Comparison of ENCODE assay signal across 14 cellular contexts in the genomic region with DNA sequence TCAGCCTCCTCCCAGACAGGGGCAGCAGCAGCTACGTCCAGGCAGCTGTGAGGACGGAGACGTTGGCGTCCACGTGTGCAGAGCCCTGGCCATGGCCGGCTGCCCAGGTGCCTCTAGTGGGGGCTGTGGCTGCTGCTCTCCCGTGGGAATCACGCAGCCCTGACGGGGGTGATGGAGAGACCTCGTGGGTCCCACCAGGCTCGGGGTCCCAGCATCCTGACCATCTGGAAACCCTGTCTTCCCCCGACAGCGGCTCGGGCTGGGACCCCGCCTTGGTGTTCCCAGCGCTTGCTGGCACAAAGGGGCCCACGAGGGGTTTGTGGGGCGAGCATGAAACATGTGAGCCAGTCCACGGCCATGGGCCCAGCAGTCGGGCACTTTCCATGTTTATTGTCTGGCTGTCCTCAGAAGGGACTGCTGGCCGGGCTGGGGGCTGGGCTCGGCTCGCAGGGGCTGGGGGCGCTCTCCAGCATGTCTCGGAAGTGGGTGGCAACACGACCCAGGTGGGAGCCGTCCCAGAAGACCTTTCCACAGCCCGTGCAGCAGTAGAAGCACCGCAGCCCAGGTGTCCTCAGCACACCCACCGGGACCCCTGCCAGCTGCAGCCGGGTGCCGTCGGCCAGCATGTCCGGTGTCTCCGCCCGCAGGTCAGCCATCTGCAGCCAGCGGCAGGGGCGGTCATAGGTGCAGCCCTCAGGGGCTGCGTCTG. TPM values are rescaled to one million over a fixed set of nuclear protein-coding genes. Genes with fewer than 3 reads are reported as not detected.
DNase-seq lines count a peak whose midpoint lies in the region; ATAC-seq, FAIRE-seq and TF ChIP-seq lines count a peak whose summit lies in the region.
"Had no signal": no experiment of that assay in that cellular context is flagged by ENCODE, and none has a peak within 500 bp of the region (broad histone marks: within the 10 kb centered on the region; RNA-seq: fewer than 3 reads in every experiment).

No MANE protein-coding gene starts in this region.

- no peaks in the 10 kb centered on the region for H3K36me3 ChIP-seq in DOHH2 (ENCODE audit: control insufficient read depth, low read length)
- no peaks in the 10 kb centered on the region for H3K36me3 ChIP-seq in sigmoid colon

- ATAC-seq in WTC11, result no peak
- no peak for ATAC-seq in GM18498 (IDR thresholded peaks at IDR 0.05; ENCODE audit: unreplicated experiment)
- no peak for ATAC-seq in HG02759 (IDR thresholded peaks at IDR 0.05; ENCODE audit: unreplicated experiment)

- H3K36me3 Mint-ChIP-seq in WTC11, result no peaks in the 10 kb centered on the region
- H3K36me3 Mint-ChIP-seq: activated naive CD8-positive, alpha-beta T cell had no signal

- 8 to 37% methylated on average over 39 of the region's 39 CpGs for WGBS in sigmoid colon, 2 donors

- H3F3A ChIP-seq in DOHH2 (ENCODE audit: control insufficient read depth, insufficient read depth), result peaks cover 3% of the 10 kb centered on the region; the same call in 1 of the 2 replicates

- H3K27me3 Mint-ChIP-seq in WTC11 (ENCODE audit: low read depth), result peaks cover 13% of the 10 kb centered on the region
- H3K27me3 Mint-ChIP-seq: activated naive CD8-positive, alpha-beta T cell; stimulated activated naive CD8-positive, alpha-beta T cell treated with anti-CD3 and anti-CD28 coated beads, Interleukin-15, Interleukin-2, amounts not matched to agents 100 ng/mL and 50 ng/mL, for 24 hours had no signal

- FAIRE-seq in HTR-8/SVneo (lab: Jason Lieb, UNC), result no peak
- FAIRE-seq: frontal cortex had no signal

- H3K9me3 Mint-ChIP-seq in WTC11, result no peaks in the 10 kb centered on the region
- H3K9me3 Mint-ChIP-seq: stimulated activated naive CD8-positive, alpha-beta T cell treated with anti-CD3 and anti-CD28 coated beads, Interleukin-15, Interleukin-2, amounts not matched to agents 100 ng/mL and 50 ng/mL, for 24 hours had no signal

- peaks cover 20% of the 10 kb centered on the region for H3K27me3 ChIP-seq in DOHH2 (ENCODE audit: control insufficient read depth, low read length)
- peaks cover 41 to 76% (median 58%) of the 10 kb centered on the region in 3 donors for H3K27me3 ChIP-seq in sigmoid colon

- no peak for TF ChIP-seq EP300 in sigmoid colon (IDR thresholded peaks at IDR 0.05)

- no peaks in the 10 kb centered on the region for H3K79me2 ChIP-seq in DOHH2 (ENCODE audit: control insufficient read depth, low read length)

- intact Hi-C loops in sigmoid colon (cut with DNase I), result no loop called here

- H3K9me2 ChIP-seq in DOHH2 (replicated peaks; ENCODE audit: control insufficient read depth, low read length), result no peaks in the 10 kb centered on the region

- TF ChIP-seq CTCF in DOHH2 (IDR thresholded peaks at IDR 0.05; ENCODE audit: low read depth, low read length, poor library complexity, severe bottlenecking) (no peak), WTC11 (IDR thresholded peaks at IDR 0.05) (no peak), sigmoid colon (IDR thresholded peaks at IDR 0.05) (no peak)

- no peaks in the 10 kb centered on the region for H4K20me1 ChIP-seq in DOHH2 (ENCODE audit: control insufficient read depth, insufficient read depth, low read depth, low read length)

- H3K4me1 Mint-ChIP-seq in WTC11, result peaks cover 27% of the 10 kb centered on the region

- H3K4me3 ChIP-seq in DOHH2 (ENCODE audit: low read length), result 0 out of 2 replicates have a peak overlapping the region, but pooled peaks have one; percentile 11
- H3K4me3 ChIP-seq in sigmoid colon, result no peak overlapping the region

- CTCF ChIA-PET in WTC11 (lab: Charles Lee), result interaction anchor here (0.6 to 8.6 kb wide), 11 partner anchors 8 to 260 kb away, joined by 3 to 172 read pairs (median 4); a partner anchor contains a TSS

- TF ChIP-seq POLR2A in sigmoid colon (IDR thresholded peaks at IDR 0.05), result no peak

- H3K4me1 ChIP-seq in DOHH2 (ENCODE audit: control insufficient read depth, low read length), result peaks cover 41% of the 10 kb centered on the region
- peaks cover 0 to 43% (median 38%) of the 10 kb centered on the region in 4 donors for H3K4me1 ChIP-seq in sigmoid colon

- H3K27ac Mint-ChIP-seq in WTC11, result no peak overlapping the region
- H3K27ac Mint-ChIP-seq: activated naive CD8-positive, alpha-beta T cell; stimulated activated naive CD8-positive, alpha-beta T cell treated with anti-CD3 and anti-CD28 coated beads, Interleukin-15, Interleukin-2, amounts not matched to agents 100 ng/mL and 50 ng/mL, for 24 hours had no signal

- H3K27ac ChIP-seq in DOHH2 (ENCODE audit: low read depth, low read length) (no peak overlapping the region), sigmoid colon (peak overlapping the region; percentile 59 to 76 (median 64))

- H3K4me2 ChIP-seq in DOHH2 (ENCODE audit: low read length), result peak overlapping the region; percentile 39

- POLR2A ChIA-PET in WTC11 (lab: Charles Lee), result interaction anchor here (1.7 kb wide), 1 partner anchor 14 kb away, joined by 6 read pairs; no protein-coding TSS in a partner anchor

- H3K4me3 Mint-ChIP-seq in WTC11, result no peak overlapping the region
- H3K4me3 Mint-ChIP-seq: activated naive CD8-positive, alpha-beta T cell; stimulated activated naive CD8-positive, alpha-beta T cell treated with anti-CD3 and anti-CD28 coated beads, Interleukin-15, Interleukin-2, amounts not matched to agents 100 ng/mL and 50 ng/mL, for 24 hours had no signal

- DNase-seq in WTC11 (ENCODE audit: low spot score) (no peak), islet precursor cell (peak; percentile 55), sigmoid colon (no peak), HTR-8/SVneo (ENCODE audit: insufficient read length, low spot score) (no peak), middle frontal gyrus (ENCODE audit: extremely low spot score, low spot score) (no peak)
- DNase-seq: MM.1S; NCI-H2227 treated with DMSO at 0.1 percent for 48 hours; stimulated activated CD4-positive, alpha-beta T cell treated with anti-CD3 and anti-CD28 coated beads, Interleukin-4, amount 100 ng/mL, for 4 hours had no signal

- H3K9me3 ChIP-seq in DOHH2 (ENCODE audit: control insufficient read depth, insufficient read depth, low read length), result no peaks in the 10 kb centered on the region
- no peaks in the 10 kb centered on the region for H3K9me3 ChIP-seq in sigmoid colon

TF ChIP-seq in WTC11, 78 proteins besides CTCF, POLR2A, EP300 and RAD21:
- TF ChIP-seq FOXP1 (CRISPR knock-in tag; IDR thresholded peaks at IDR 0.05; ENCODE audit: borderline replicate concordance), result 0 out of 2 replicates have a peak, but pooled peaks have one; percentile 11
- 0 out of 2 replicates have a peak, but pooled peaks have one; percentile 6 for TF ChIP-seq SP1 (CRISPR knock-in tag; conservative IDR thresholded peaks at IDR 0.05)
- no peak for TF ChIP-seq SOX15 (CRISPR knock-in tag; IDR thresholded peaks at IDR 0.05)

RNA-seq across cellular contexts. Expression of a gene that starts 4.6 kb away (rescaled TPM):
- total RNA-seq in WTC11 (2021) (46.7 to 52.4 TPM (median 51.5 TPM) in 3 replicates), sigmoid colon (1 to 10 TPM in 3 of 4 donors, not detected in 1; 1.8 to 2.9 (median 2.8) TPM)
- polyA plus RNA-seq in sigmoid colon, result 10 to 100 TPM; 20.4 to 24.7 (median 24.0) TPM

RNA-seq across cellular contexts. Expression of a gene that starts 29.2 kb away (rescaled TPM):
- total RNA-seq in WTC11 (2021), result 7.3 to 11.8 TPM (median 11.3 TPM) in 3 replicates
- total RNA-seq in sigmoid colon, result 1 to 10 TPM; 3.8 to 4.3 (median 3.9) TPM
- 10 to 100 TPM in 1 of 3 donors, 1 to 10 TPM in 2; 5.1 to 33.0 (median 6.6) TPM for polyA plus RNA-seq in sigmoid colon

RNA-seq across cellular contexts. Expression of a gene that starts 51.6 kb away (rescaled TPM):
- total RNA-seq in WTC11 (2021) (93.7 to 95.0 TPM (median 94.7 TPM) in 3 replicates), sigmoid colon (10 to 100 TPM; 24.7 to 36.5 (median 33.2) TPM)
- polyA plus RNA-seq in sigmoid colon, result 10 to 100 TPM; 41.6 to 70.5 (median 45.0) TPM

RNA-seq across cellular contexts. Expression of a gene that starts 55.6 kb away (rescaled TPM):
- 0.21 to 0.26 TPM in 2 of 3 replicates, not detected in the other for total RNA-seq in WTC11 (2021)
- total RNA-seq in sigmoid colon, result not detected
- polyA plus RNA-seq in sigmoid colon, result not detected
- total RNA-seq: frontal cortex had no signal

Comparison
In these comparisons a context has a peak if more than half of its experiments do, and no peak if none do; other contexts are left out.
1. RNA of a gene that starts 4.6 kb away (total RNA-seq): 46.7 to 52.4 TPM in WTC11; 1.8 to 2.9 TPM in sigmoid colon; every median in the first group is over 10 times any median in the second.